ENCODE assay signal across 8 cellular contexts in genomic region chr6:89475634-89476033, GRCh38. TPM values are rescaled to one million over a fixed set of nuclear protein-coding genes. Genes with fewer than 3 reads are reported as not detected.
A peak's percentile ranks its signal among the peaks of the same experiment; 100 is the strongest.
DNase-seq lines count a peak whose midpoint lies in the region; ATAC-seq and TF ChIP-seq lines count a peak whose summit lies in the region.

No MANE protein-coding gene starts in this region.

- no peaks in the 10 kb centered on the region for H3K36me3 ChIP-seq in SK-N-SH (replicated peaks in 1 of 2; ENCODE audit: control insufficient read depth in 1 of 2, insufficient read depth in 2 of 2, low read length in 1 of 2)
- no peaks in the 10 kb centered on the region for H3K36me3 ChIP-seq in KMS-11 (ENCODE audit: insufficient read depth)

- H3K9me2 ChIP-seq in SK-N-SH: no peaks in the 10 kb centered on the region

- H3K9me3 ChIP-seq in SK-N-SH: no peaks in the 10 kb centered on the region

- H3K4me1 ChIP-seq in SK-N-SH (ENCODE audit: control insufficient read depth in 1 of 2, insufficient read depth in 2 of 2, low read depth in 1 of 2, low read length in 1 of 2): peaks cover 0 to 13% of the 10 kb centered on the region in 2 experiments; a peak in 2 of 4 replicates
- H3K4me1 ChIP-seq in KMS-11 (ENCODE audit: low read depth, poor library complexity, severe bottlenecking): peaks cover 30% of the 10 kb centered on the region

- no peaks in the 10 kb centered on the region for H4K20me1 ChIP-seq in SK-N-SH (ENCODE audit: insufficient read depth)
- H4K20me1 ChIP-seq in KMS-11 (ENCODE audit: insufficient read depth): no peaks in the 10 kb centered on the region

- H2AFZ ChIP-seq in SK-N-SH (ENCODE audit: low read depth) (peak overlapping the region; percentile 74), KMS-11 (ENCODE audit: low read depth) (no peak overlapping the region)

- TF ChIP-seq CTCF in SK-N-SH (IDR thresholded peaks at IDR 0.05): no peak
- no peak for TF ChIP-seq CTCF in KMS-11 (conservative IDR thresholded peaks at IDR 0.05; ENCODE audit: low read depth, low read length)
- no peak for TF ChIP-seq CTCF in astrocyte of the spinal cord (IDR thresholded peaks at IDR 0.05; ENCODE audit: low read depth, low read length)

- H3K79me2 ChIP-seq in SK-N-SH (ENCODE audit: insufficient read depth) (no peaks in the 10 kb centered on the region), KMS-11 (ENCODE audit: insufficient read depth, low read depth) (no peaks in the 10 kb centered on the region)

- peak overlapping the region in 1 of 2 experiments; percentile 29; a peak in 1 of 4 replicates for H3K4me3 ChIP-seq in SK-N-SH (ENCODE audit: low read depth in 2 of 2, low read length in 1 of 2)
- no peak overlapping the region for H3K4me3 ChIP-seq in KMS-11 (IDR thresholded peaks at IDR 0.05; ENCODE audit: insufficient read depth, low read depth, low read length)
- H3K4me3 ChIP-seq in astrocyte of the spinal cord (ENCODE audit: low read depth, low read length): no peak overlapping the region
- no peak overlapping the region for H3K4me3 ChIP-seq in skeletal muscle cell (ENCODE audit: low read depth, low read length)

- no peak for TF ChIP-seq RAD21 in SK-N-SH (IDR thresholded peaks at IDR 0.05; ENCODE audit: low read length)

- peaks cover 9% of the 10 kb centered on the region for H3F3A ChIP-seq in SK-N-SH (replicated peaks; ENCODE audit: insufficient read depth)

- ATAC-seq in SK-N-SH treated with all-trans-retinoic acid at 6 μM for 48 hours (no peak), HG02970 (IDR thresholded peaks at IDR 0.05; ENCODE audit: low FRiP score, unreplicated experiment) (no peak)

- in situ Hi-C loops in astrocyte of the spinal cord (cut with HindIII; ENCODE audit: low sequenced_read_pairs): no loop called here

- H3K27me3 ChIP-seq in SK-N-SH (ENCODE audit: insufficient read depth) (no peaks in the 10 kb centered on the region), KMS-11 (ENCODE audit: insufficient read depth, low read depth) (no peaks in the 10 kb centered on the region)

- POLR2A ChIA-PET in SK-N-SH (lab: Yijun Ruan, JAX): no interaction called here

- DNase-seq in SK-N-SH (no peak), astrocyte of the spinal cord (ENCODE audit: low read depth, low spot score) (peak; percentile 30), skeletal muscle cell (ENCODE audit: low read depth) (peak; percentile 4), nucleus accumbens (lab: John Stamatoyannopoulos, UW) (no peak), SK-N-DZ (ENCODE audit: low spot score) (no peak)

- H3K9ac ChIP-seq in SK-N-SH (no peak overlapping the region), KMS-11 (no peak overlapping the region)

- H3K27ac ChIP-seq in SK-N-SH (ENCODE audit: low read depth in 2 of 2, low read length in 1 of 2) (peak overlapping the region in 1 of 2 experiments; percentile 46; a peak in 2 of 4 replicates), KMS-11 (no peak overlapping the region)

- TF ChIP-seq EP300 in SK-N-SH (IDR thresholded peaks at IDR 0.05; ENCODE audit: borderline replicate concordance in 1 of 2, low read depth in 1 of 2, low read length in 1 of 2): no peak

- H3K4me2 ChIP-seq in SK-N-SH: peak overlapping the region; percentile 44; the same call in 1 of the 2 replicates
- H3K4me2 ChIP-seq in KMS-11: peak overlapping the region; percentile 56

- CTCF ChIA-PET in SK-N-SH (lab: Yijun Ruan, JAX): no interaction called here

TF ChIP-seq in SK-N-SH, 30 proteins besides CTCF, POLR2A, EP300 and RAD21:
- TF ChIP-seq ZBTB33 (IDR thresholded peaks at IDR 0.05; ENCODE audit: borderline replicate concordance, low read depth) (no peak), TEAD4 (IDR thresholded peaks at IDR 0.05; ENCODE audit: borderline replicate concordance, insufficient read depth) (no peak), NFIC (IDR thresholded peaks at IDR 0.05; ENCODE audit: borderline replicate concordance) (no peak), YY1 (IDR thresholded peaks at IDR 0.05; ENCODE audit: low read depth) (no peak)
- TF ChIP-seq, protein P1, sequence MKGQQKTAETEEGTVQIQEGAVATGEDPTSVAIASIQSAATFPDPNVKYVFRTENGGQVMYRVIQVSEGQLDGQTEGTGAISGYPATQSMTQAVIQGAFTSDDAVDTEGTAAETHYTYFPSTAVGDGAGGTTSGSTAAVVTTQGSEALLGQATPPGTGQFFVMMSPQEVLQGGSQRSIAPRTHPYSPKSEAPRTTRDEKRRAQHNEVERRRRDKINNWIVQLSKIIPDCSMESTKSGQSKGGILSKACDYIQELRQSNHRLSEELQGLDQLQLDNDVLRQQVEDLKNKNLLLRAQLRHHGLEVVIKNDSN (IDR thresholded peaks at IDR 0.05; ENCODE audit: borderline replicate concordance, low read depth): no peak
TF ChIP-seq in SK-N-SH: peak in this region for 0.

TF ChIP-seq in SK-N-SH treated with all-trans-retinoic acid at 6 μM for 48 hours, 23 proteins besides CTCF, POLR2A, EP300 and RAD21:
- no peak for TF ChIP-seq TOX (CRISPR knock-in tag; IDR thresholded peaks at IDR 0.05; ENCODE audit: borderline replicate concordance)
- no peak for TF ChIP-seq ZNF70 (CRISPR knock-in tag; IDR thresholded peaks at IDR 0.05)
- TF ChIP-seq ZFP3 (CRISPR knock-in tag; IDR thresholded peaks at IDR 0.05): no peak
- TF ChIP-seq, protein P2, sequence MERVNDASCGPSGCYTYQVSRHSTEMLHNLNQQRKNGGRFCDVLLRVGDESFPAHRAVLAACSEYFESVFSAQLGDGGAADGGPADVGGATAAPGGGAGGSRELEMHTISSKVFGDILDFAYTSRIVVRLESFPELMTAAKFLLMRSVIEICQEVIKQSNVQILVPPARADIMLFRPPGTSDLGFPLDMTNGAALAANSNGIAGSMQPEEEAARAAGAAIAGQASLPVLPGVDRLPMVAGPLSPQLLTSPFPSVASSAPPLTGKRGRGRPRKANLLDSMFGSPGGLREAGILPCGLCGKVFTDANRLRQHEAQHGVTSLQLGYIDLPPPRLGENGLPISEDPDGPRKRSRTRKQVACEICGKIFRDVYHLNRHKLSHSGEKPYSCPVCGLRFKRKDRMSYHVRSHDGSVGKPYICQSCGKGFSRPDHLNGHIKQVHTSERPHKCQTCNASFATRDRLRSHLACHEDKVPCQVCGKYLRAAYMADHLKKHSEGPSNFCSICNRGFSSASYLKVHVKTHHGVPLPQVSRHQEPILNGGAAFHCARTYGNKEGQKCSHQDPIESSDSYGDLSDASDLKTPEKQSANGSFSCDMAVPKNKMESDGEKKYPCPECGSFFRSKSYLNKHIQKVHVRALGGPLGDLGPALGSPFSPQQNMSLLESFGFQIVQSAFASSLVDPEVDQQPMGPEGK (CRISPR knock-in tag; IDR thresholded peaks at IDR 0.05; ENCODE audit: borderline replicate concordance): no peak
- TF ChIP-seq GLIS3 (CRISPR knock-in tag; IDR thresholded peaks at IDR 0.05): no peak
- TF ChIP-seq ZFP30 (CRISPR knock-in tag; IDR thresholded peaks at IDR 0.05): no peak
- no peak for TF ChIP-seq OSR1 (CRISPR knock-in tag; IDR thresholded peaks at IDR 0.05)
- no peak for TF ChIP-seq SNAI2 (CRISPR knock-in tag; IDR thresholded peaks at IDR 0.05)
- TF ChIP-seq, protein P3, sequence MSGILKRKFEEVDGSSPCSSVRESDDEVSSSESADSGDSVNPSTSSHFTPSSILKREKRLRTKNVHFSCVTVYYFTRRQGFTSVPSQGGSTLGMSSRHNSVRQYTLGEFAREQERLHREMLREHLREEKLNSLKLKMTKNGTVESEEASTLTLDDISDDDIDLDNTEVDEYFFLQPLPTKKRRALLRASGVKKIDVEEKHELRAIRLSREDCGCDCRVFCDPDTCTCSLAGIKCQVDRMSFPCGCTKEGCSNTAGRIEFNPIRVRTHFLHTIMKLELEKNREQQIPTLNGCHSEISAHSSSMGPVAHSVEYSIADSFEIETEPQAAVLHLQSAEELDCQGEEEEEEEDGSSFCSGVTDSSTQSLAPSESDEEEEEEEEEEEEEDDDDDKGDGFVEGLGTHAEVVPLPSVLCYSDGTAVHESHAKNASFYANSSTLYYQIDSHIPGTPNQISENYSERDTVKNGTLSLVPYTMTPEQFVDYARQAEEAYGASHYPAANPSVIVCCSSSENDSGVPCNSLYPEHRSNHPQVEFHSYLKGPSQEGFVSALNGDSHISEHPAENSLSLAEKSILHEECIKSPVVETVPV (CRISPR knock-in tag; IDR thresholded peaks at IDR 0.05): no peak
- TF ChIP-seq ZNF565 (CRISPR knock-in tag; conservative IDR thresholded peaks at IDR 0.05; ENCODE audit: low read depth): no peak
- no peak for TF ChIP-seq TSHZ2 (CRISPR knock-in tag; IDR thresholded peaks at IDR 0.05)
- TF ChIP-seq ZNF8 (CRISPR knock-in tag; IDR thresholded peaks at IDR 0.05): no peak
- no peak for TF ChIP-seq ISL1 (CRISPR knock-in tag; IDR thresholded peaks at IDR 0.05)

RNA-seq across cellular contexts. Expression of gene ANKRD6, which starts 42.7 kb away (rescaled TPM):
- polyA plus RNA-seq in SK-N-SH (2012; rRNA removed): 2.0 and 2.6 TPM in 2 replicates
- 1.2 and 1.8 TPM in 2 replicates for polyA plus RNA-seq in SK-N-SH (2012; cell fraction: cytosol; rRNA removed)
- polyA plus RNA-seq in SK-N-SH (2012; cell fraction: nucleus; rRNA removed): 7.1 and 7.2 TPM in 2 replicates
- 2.1 and 2.3 TPM in 2 replicates for polyA plus RNA-seq in SK-N-DZ (2014; cell fraction: cytosol; rRNA removed)
- 3.3 and 5.8 TPM in 2 replicates for polyA plus RNA-seq in SK-N-DZ (2014; cell fraction: nucleus; rRNA removed)

Comparison
In these comparisons a context has a peak if more than half of its experiments do, and no peak if none do; other contexts are left out.
1. DNase-seq: peak in astrocyte of the spinal cord (single experiment) and skeletal muscle cell (single experiment); none in SK-N-SH (single experiment), nucleus accumbens (0 of 56) and SK-N-DZ (single experiment).